9 cellular contexts compared by ENCODE assay signal in genomic region chr10:70379581-70380176, GRCh38. TPM values are rescaled to one million over a fixed set of nuclear protein-coding genes. Genes with fewer than 3 reads are reported as not detected.
A peak's percentile ranks its signal among the peaks of the same experiment; 100 is the strongest.
DNase-seq lines count a peak whose midpoint lies in the region; TF ChIP-seq lines count a peak whose summit lies in the region.
"Had no signal": no experiment of that assay in that cellular context is flagged by ENCODE, and none has a peak within 500 bp of the region (broad histone marks: within the 10 kb centered on the region; RNA-seq: fewer than 3 reads in every experiment).

No MANE protein-coding gene starts in this region.

- peaks cover 24% of the 10 kb centered on the region for H3K4me1 Mint-ChIP-seq in osteocyte (ENCODE audit: unreplicated experiment)

- H3K27ac Mint-ChIP-seq in osteocyte (ENCODE audit: unreplicated experiment) = no peak overlapping the region
- H3K27ac Mint-ChIP-seq: activated naive CD8-positive, alpha-beta T cell treated with anti-CD3 and anti-CD28 coated beads, Interleukin-2, amount 10 ng/mL, durations not matched to agents 7 days and 5 days had no signal

- H3K27me3 ChIP-seq in KMS-11 (ENCODE audit: insufficient read depth, low read depth) = no peaks in the 10 kb centered on the region

- peak; percentile 66 for TF ChIP-seq CTCF in KMS-11 (conservative IDR thresholded peaks at IDR 0.05; ENCODE audit: low read depth, low read length)
- peak; percentile 49 for TF ChIP-seq CTCF in osteocyte (IDR thresholded peaks at IDR 0.05)

- no peaks in the 10 kb centered on the region for H3K36me3 ChIP-seq in KMS-11 (ENCODE audit: insufficient read depth)

- H3K4me1 ChIP-seq in KMS-11 (ENCODE audit: low read depth, poor library complexity, severe bottlenecking) = peaks cover 6% of the 10 kb centered on the region

- H3K4me3 ChIP-seq in KMS-11 (IDR thresholded peaks at IDR 0.05; ENCODE audit: insufficient read depth, low read depth, low read length) = no peak overlapping the region

- peaks cover 4% of the 10 kb centered on the region for H3K9me3 Mint-ChIP-seq in osteocyte (ENCODE audit: unreplicated experiment)

- no peaks in the 10 kb centered on the region for H3K36me3 Mint-ChIP-seq in osteocyte (ENCODE audit: unreplicated experiment)
- H3K36me3 Mint-ChIP-seq: activated naive CD8-positive, alpha-beta T cell treated with anti-CD3 and anti-CD28 coated beads, Interleukin-2, amount 10 ng/mL, durations not matched to agents 7 days and 5 days had no signal

- H3K4me2 ChIP-seq in KMS-11 = no peak overlapping the region

- no peak overlapping the region for H3K9ac ChIP-seq in KMS-11

- no peak overlapping the region for H3K4me3 Mint-ChIP-seq in osteocyte (ENCODE audit: unreplicated experiment)
- H3K4me3 Mint-ChIP-seq: activated naive CD8-positive, alpha-beta T cell treated with anti-CD3 and anti-CD28 coated beads, Interleukin-2, amount 10 ng/mL, durations not matched to agents 7 days and 5 days had no signal

- no peaks in the 10 kb centered on the region for H3K27me3 Mint-ChIP-seq in osteocyte (ENCODE audit: unreplicated experiment)

- H3K27ac ChIP-seq in KMS-11 = no peak overlapping the region

- no peaks in the 10 kb centered on the region for H4K20me1 ChIP-seq in KMS-11 (ENCODE audit: insufficient read depth)

- peak; percentile 59 for DNase-seq in DMS 273 (lab: John Stamatoyannopoulos, UW; ENCODE audit: unreplicated experiment)
- no peak for DNase-seq in DMS 273 treated with DMSO at 0.1 percent for 48 hours (lab: John Stamatoyannopoulos, UW)
- DNase-seq in cerebellar cortex (ENCODE audit: low spot score) = peak; percentile 53
- no peak for DNase-seq in osteocyte (ENCODE audit: extremely low spot score, unreplicated experiment)
- DNase-seq in cerebellum (ENCODE audit: low spot score) = no peak
- no peak for DNase-seq in NCI-H2196 (lab: John Stamatoyannopoulos, UW; ENCODE audit: unreplicated experiment)
- DNase-seq in stimulated activated naive CD4-positive, alpha-beta T cell treated with Interleukin-2 at 50 U/mL for 16 hours (lab: John Stamatoyannopoulos, UW) = no peak
- DNase-seq: activated naive CD8-positive, alpha-beta T cell treated with anti-CD3 and anti-CD28 coated beads, Interleukin-2, amount 10 ng/mL, durations not matched to agents 7 days and 5 days had no signal

- H3K79me2 ChIP-seq in KMS-11 (ENCODE audit: insufficient read depth, low read depth) = no peaks in the 10 kb centered on the region

- no peak overlapping the region for H2AFZ ChIP-seq in KMS-11 (ENCODE audit: low read depth)

RNA-seq across cellular contexts. Expression of gene LRRC20, which starts 2.7 kb away (rescaled TPM):
- 4.0 and 5.8 TPM in 2 replicates for total RNA-seq in osteocyte
- total RNA-seq in cerebellum = 9.5 TPM

RNA-seq across cellular contexts. Expression of gene EIF4EBP2, which starts 24.3 kb away (rescaled TPM):
- total RNA-seq in osteocyte (40.4 and 41.1 TPM in 2 replicates), cerebellum (63.2 TPM)

Comparison
In these comparisons a context has a peak if more than half of its experiments do, and no peak if none do; other contexts are left out.
1. DNase-seq: peak in DMS 273 (single experiment) and cerebellar cortex (single experiment); none in DMS 273 treated with DMSO at 0.1 percent for 48 hours (single experiment), osteocyte (single experiment), cerebellum (single experiment), NCI-H2196 (single experiment) and stimulated activated naive CD4-positive, alpha-beta T cell treated with Interleukin-2 at 50 U/mL for 16 hours (single experiment).